Comparison of ENCODE assay signal across 13 cellular contexts in genomic region chr14:50215416-50215815, GRCh38. TPM values are rescaled to one million over a fixed set of nuclear protein-coding genes. Genes with fewer than 3 reads are reported as not detected.
A peak's percentile ranks its signal among the peaks of the same experiment; 100 is the strongest.
DNase-seq lines count a peak whose midpoint lies in the region; TF ChIP-seq lines count a peak whose summit lies in the region.
"Had no signal": no experiment of that assay in that cellular context is flagged by ENCODE, and none has a peak within 500 bp of the region (broad histone marks: within the 10 kb centered on the region; RNA-seq: fewer than 3 reads in every experiment).

No MANE protein-coding gene starts in this region.

- no peaks in the 10 kb centered on the region for H3K27me3 ChIP-seq in adrenal gland
- H3K27me3 ChIP-seq: BLaER1 treated with 17β-estradiol and CSF1 and Interleukin-3, amounts not matched to agents 10 nM and 100 nM had no signal

- no peak for TF ChIP-seq CTCF in VCaP (conservative IDR thresholded peaks at IDR 0.05)
- no peak for TF ChIP-seq CTCF in epithelial cell of esophagus (IDR thresholded peaks at IDR 0.05; ENCODE audit: insufficient read depth, low read depth, low read length, missing control alignments)
- no peak for TF ChIP-seq CTCF in adrenal gland (IDR thresholded peaks at IDR 0.05)

- no peaks in the 10 kb centered on the region for H3K36me3 ChIP-seq in adrenal gland (replicated peaks in 1 of 2)

- peak overlapping the region; percentile 17 for H3K27ac ChIP-seq in VCaP
- H3K27ac ChIP-seq in adrenal gland: no peak overlapping the region
- H3K27ac ChIP-seq: BLaER1 treated with 17β-estradiol and CSF1 and Interleukin-3, amounts not matched to agents 10 nM and 100 nM had no signal

- no peak for TF ChIP-seq POLR2A in adrenal gland (IDR thresholded peaks at IDR 0.05)

- DNase-seq in NCI-H69 (lab: John Stamatoyannopoulos, UW): peak; percentile 20
- DNase-seq in epithelial cell of esophagus (ENCODE audit: low read depth): peak; percentile 67
- DNase-seq in adrenal gland: no peak
- no peak for DNase-seq in SKM-1 treated with dmso at 0.1 percent for 144 hours (lab: John Stamatoyannopoulos, UW; ENCODE audit: unreplicated experiment)
- no peak for DNase-seq in activated T-cell treated with anti-CD3 and anti-CD28 coated beads for 4 hours
- DNase-seq: Calu3; CD8-positive, alpha-beta T cell; DMS79 treated with DMSO at 0.1 percent for 48 hours; GF-D8; HCEC 1CT had no signal

- no peaks in the 10 kb centered on the region for H3K9me3 ChIP-seq in adrenal gland (replicated peaks in 1 of 3)

- intact Hi-C loops in adrenal gland (cut with DNase I): no loop called here

- WGBS in adrenal gland, 4 donors: 82 to 89% (median 86%) methylated on average over 2 of the region's 2 CpGs

- peaks cover 6 to 39% of the 10 kb centered on the region in 2 donors for H3K4me1 ChIP-seq in adrenal gland (replicated peaks in 1 of 2)

- H3K4me3 ChIP-seq in epithelial cell of esophagus (ENCODE audit: low read length) (no peak overlapping the region), adrenal gland (no peak overlapping the region)
- H3K4me3 ChIP-seq: BLaER1 treated with 17β-estradiol and CSF1 and Interleukin-3, amounts not matched to agents 10 nM and 100 nM; GM23338 had no signal

RNA-seq across cellular contexts. Expression of gene SOS2, which starts 16.0 kb away (rescaled TPM):
- 10 to 100 TPM; 17.9 to 36.6 (median 27.8) TPM for total RNA-seq in adrenal gland
- polyA plus RNA-seq in adrenal gland: 10 to 100 TPM in 1 of 3 donors, 1 to 10 TPM in 2; 6.1 to 39.1 (median 9.6) TPM

Comparison
In these comparisons a context has a peak if more than half of its experiments do, and no peak if none do; other contexts are left out.
1. DNase-seq: peak in NCI-H69 (single experiment) and epithelial cell of esophagus (single experiment); none in adrenal gland (0 of 7), SKM-1 treated with dmso at 0.1 percent for 144 hours (single experiment) and activated T-cell treated with anti-CD3 and anti-CD28 coated beads for 4 hours (single experiment).